Comparison of ENCODE assay signal across 25 cellular contexts in the genomic region with DNA sequence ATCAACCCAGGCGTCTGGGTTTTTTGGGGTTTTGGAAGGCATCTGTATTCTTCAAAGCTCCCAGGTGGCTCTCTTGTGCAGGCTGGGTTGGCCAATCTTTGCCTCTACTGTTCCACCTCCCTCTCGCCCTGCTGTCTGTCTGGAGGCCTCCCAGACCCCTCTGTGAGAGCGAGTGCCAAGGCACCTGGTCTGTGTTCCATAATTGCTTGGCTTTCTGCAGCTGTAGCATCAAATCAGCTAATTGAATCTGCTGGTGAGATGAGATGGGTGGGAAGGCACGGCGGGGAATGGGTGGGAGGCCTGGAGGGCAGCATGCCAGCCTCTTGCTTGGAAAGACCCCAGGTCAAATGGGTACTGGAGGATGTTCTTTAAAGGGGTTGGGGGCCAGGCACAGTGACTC.
"Had no signal": no experiment of that assay in that cellular context is flagged by ENCODE, and none has a peak within 500 bp of the region (broad histone marks: within the 10 kb centered on the region; RNA-seq: fewer than 3 reads in every experiment).

No MANE protein-coding gene starts in this region.

- ATAC-seq: activated CD8-positive, alpha-beta T cell treated with anti-CD3 and anti-CD28 coated beads, Interleukin-2, amount 10 ng/mL, durations not matched to agents 7 days and 5 days; Panc1; Right ventricle myocardium inferior had no signal

- DNase-seq: activated CD4-positive, alpha-beta T cell treated with anti-CD3 and anti-CD28 coated beads for 48 hours; activated CD4-positive, alpha-beta T cell treated with anti-CD3 and anti-CD28 coated beads, Interleukin-2, amount 50 U/mL, for 4 hours; activated CD4-positive, CD25-positive, alpha-beta regulatory T cell treated with anti-CD3 and anti-CD28 coated beads, Interleukin-2, amount 50 U/mL, for 72 hours; activated CD8-positive, alpha-beta memory T cell treated with anti-CD3 and anti-CD28 coated beads, Interleukin-2, amount 50 U/mL, for 48 hours; activated CD8-positive, alpha-beta T cell treated with anti-CD3 and anti-CD28 coated beads, Interleukin-2, amount 10 ng/mL, durations not matched to agents 7 days and 5 days; activated naive CD4-positive, alpha-beta T cell treated with anti-CD3 and anti-CD28 coated beads, Interleukin-2, amount 50 U/mL, for 16 hours; activated naive CD8-positive, alpha-beta T cell treated with anti-CD3 and anti-CD28 coated beads, Interleukin-2, amount 10 ng/mL, durations not matched to agents 7 days and 5 days; activated T-cell treated with anti-CD3 and anti-CD28 coated beads, Interleukin-2, amount 50 U/mL, for 1 hour; adrenal gland; anterior cingulate cortex; caudate nucleus; colonic mucosa; KG1; NCI-H146; NCI-H2029; NCI-H2107; NCI-H2227 treated with DMSO at 0.1 percent for 48 hours; NCI-H446 treated with DMSO at 0.1 percent for 48 hours; NCI-H524 treated with DMSO at 0.1 percent for 48 hours; NCI-H748 treated with DMSO at 0.1 percent for 48 hours; NK-92 treated with Interleukin-12 subunit alpha and Interleukin-12 subunit beta, amount 100 ng/mL, for 24 hours; OCI-M1; RPMI8226 had no signal
